ENCODE assay signal across 16 cellular contexts in the genomic region with DNA sequence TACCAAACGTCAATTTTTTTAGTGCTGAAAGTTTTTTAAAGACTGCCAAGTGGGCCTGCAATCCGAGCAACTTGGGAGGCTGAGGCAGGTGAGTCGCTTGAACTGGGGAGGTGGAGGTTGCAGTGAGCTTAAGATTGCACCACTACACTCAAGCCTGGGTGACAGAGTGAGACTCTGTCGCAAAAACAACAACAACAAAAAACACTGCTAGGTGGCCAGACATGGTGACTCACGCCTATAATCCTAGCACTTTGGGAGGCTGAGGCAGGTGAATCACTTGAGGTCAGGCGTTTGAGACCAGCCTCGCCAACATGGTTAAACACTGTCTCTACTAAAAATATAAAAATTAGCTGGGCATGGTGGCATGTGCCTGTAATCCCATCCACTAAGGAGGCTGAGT.
"Had no signal": no experiment of that assay in that cellular context is flagged by ENCODE, and none has a peak within 500 bp of the region (broad histone marks: within the 10 kb centered on the region; RNA-seq: fewer than 3 reads in every experiment).

No MANE protein-coding gene starts in this region.

- H3K27me3 ChIP-seq: brain microvascular endothelial cell, hepatocyte, ovary, spleen had no signal

- H3K36me3 ChIP-seq: brain microvascular endothelial cell, lower lobe of right lung, ovary, spleen had no signal

- H3K9me3 ChIP-seq: lower lobe of right lung, ovary, spleen had no signal

- H3K4me2 ChIP-seq: hepatocyte had no signal

- H3K79me2 ChIP-seq: hepatocyte had no signal

- H2AFZ ChIP-seq: hepatocyte had no signal

- H3K27ac ChIP-seq: brain microvascular endothelial cell, coronary artery, hepatocyte, lower lobe of right lung, ovary had no signal

- H3K4me3 ChIP-seq: coronary artery, hepatocyte, lower lobe of right lung, ovary, spleen had no signal

- DNase-seq: activated B cell treated with CpG ODN at 0.5 μM for 24 hours; activated CD4-positive, alpha-beta memory T cell treated with anti-CD3 and anti-CD28 coated beads, Interleukin-2, amount 10 ng/mL, durations not matched to agents 7 days and 5 days; activated CD4-positive, alpha-beta T cell treated with anti-CD3 and anti-CD28 coated beads for 48 hours; activated naive CD4-positive, alpha-beta T cell treated with anti-CD3 and anti-CD28 coated beads for 36 hours; activated T-cell treated with anti-CD3 and anti-CD28 coated beads, Interleukin-2, amount 50 U/mL, for 24 hours; aorta; brain microvascular endothelial cell; foreskin fibroblast; left colon; lower lobe of right lung; natural killer cell; ovary; spleen; stimulated activated CD4-positive, alpha-beta T cell treated with anti-CD3 and anti-CD28 coated beads, Interleukin-4, amount 100 ng/mL, for 4 hours had no signal
